Comparison of ENCODE assay signal across 13 cellular contexts in the genomic region with DNA sequence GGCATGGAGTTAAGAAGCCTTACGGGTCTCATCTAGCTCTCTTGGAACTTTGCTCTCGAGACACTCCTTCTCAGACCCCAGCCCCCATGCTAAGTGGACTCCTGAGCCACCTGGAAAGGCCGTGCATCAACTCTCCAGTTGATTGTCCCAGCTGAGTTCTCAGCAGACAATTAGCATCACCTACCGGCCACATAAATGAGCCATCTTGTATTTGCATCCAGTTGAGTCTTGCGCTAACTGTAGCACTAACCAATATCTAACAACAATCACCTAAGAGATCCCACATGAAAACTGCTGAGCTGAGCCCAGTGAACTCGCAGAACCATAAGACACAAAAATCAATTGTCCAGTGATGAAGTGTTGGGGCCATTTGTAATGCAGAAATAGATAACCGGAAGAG.
DNase-seq lines count a peak whose midpoint lies in the region; ATAC-seq and TF ChIP-seq lines count a peak whose summit lies in the region.
"Had no signal": no experiment of that assay in that cellular context is flagged by ENCODE, and none has a peak within 500 bp of the region (broad histone marks: within the 10 kb centered on the region; RNA-seq: fewer than 3 reads in every experiment).

No MANE protein-coding gene starts in this region.

- peak; percentile 41 for DNase-seq in NCI-H748 (lab: John Stamatoyannopoulos, UW; ENCODE audit: unreplicated experiment)
- DNase-seq in NCI-H748 treated with DMSO at 0.1 percent for 48 hours (lab: John Stamatoyannopoulos, UW): no peak
- DNase-seq in dedifferentiated amniotic fluid mesenchymal stem cell (ENCODE audit: extremely low spot score): no peak
- DNase-seq: CD8-positive, alpha-beta T cell; COR-L47; GM23248 had no signal

- H3K79me2 ChIP-seq in KMS-11 (ENCODE audit: insufficient read depth, low read depth) (no peaks in the 10 kb centered on the region), OCI-LY3 (ENCODE audit: low read length) (no peaks in the 10 kb centered on the region)

- no peaks in the 10 kb centered on the region for H3K27me3 Mint-ChIP-seq in stimulated activated memory B cell treated with anti-CD40 and anti-IgM and Interleukin-4, amounts not matched to agents 10 μg/mL and 1 μg/mL and 100 μg/mL, for 72 hours

- H3K9me3 Mint-ChIP-seq in stimulated activated memory B cell treated with anti-CD40 and anti-IgM and Interleukin-4, amounts not matched to agents 10 μg/mL and 1 μg/mL and 100 μg/mL, for 72 hours: peaks cover 3% of the 10 kb centered on the region
- H3K9me3 Mint-ChIP-seq: CD8-positive, alpha-beta T cell had no signal

- H3K9me3 ChIP-seq in OCI-LY3 (ENCODE audit: insufficient read depth, low read length): no peaks in the 10 kb centered on the region

- no peak for ATAC-seq in stimulated activated memory B cell treated with anti-CD40 and anti-IgM and Interleukin-4, amounts not matched to agents 10 μg/mL and 1 μg/mL and 100 μg/mL, for 72 hours
- no peak for ATAC-seq in GM18867 (IDR thresholded peaks at IDR 0.05; ENCODE audit: unreplicated experiment)
- ATAC-seq: CD8-positive, alpha-beta T cell; GM12878; HCT116 had no signal

- H3K27ac ChIP-seq in KMS-11 (no peak overlapping the region), OCI-LY3 (ENCODE audit: low read length) (no peak overlapping the region)
- H3K27ac ChIP-seq: GM23248 had no signal

- H3K4me2 ChIP-seq in KMS-11: peak overlapping the region; percentile 37; the same call in 1 of the 2 replicates
- no peak overlapping the region for H3K4me2 ChIP-seq in OCI-LY3 (ENCODE audit: low read length)

- peaks cover 30% of the 10 kb centered on the region for H3K4me1 Mint-ChIP-seq in stimulated activated memory B cell treated with anti-CD40 and anti-IgM and Interleukin-4, amounts not matched to agents 10 μg/mL and 1 μg/mL and 100 μg/mL, for 72 hours

- no peaks in the 10 kb centered on the region for H3K36me3 ChIP-seq in KMS-11 (ENCODE audit: insufficient read depth)
- no peaks in the 10 kb centered on the region for H3K36me3 ChIP-seq in OCI-LY3 (replicated peaks; ENCODE audit: low read depth, low read length)

- TF ChIP-seq CTCF in KMS-11 (conservative IDR thresholded peaks at IDR 0.05; ENCODE audit: low read depth, low read length): no peak
- peak; percentile 42 for TF ChIP-seq CTCF in OCI-LY3 (IDR thresholded peaks at IDR 0.05; ENCODE audit: low read depth, low read length)

- no peak overlapping the region for H3K4me3 ChIP-seq in KMS-11 (IDR thresholded peaks at IDR 0.05; ENCODE audit: insufficient read depth, low read depth, low read length)
- no peak overlapping the region for H3K4me3 ChIP-seq in OCI-LY3 (ENCODE audit: low read length)
- H3K4me3 ChIP-seq: GM12878, GM23248 had no signal

- H3K36me3 Mint-ChIP-seq in stimulated activated memory B cell treated with anti-CD40 and anti-IgM and Interleukin-4, amounts not matched to agents 10 μg/mL and 1 μg/mL and 100 μg/mL, for 72 hours: no peaks in the 10 kb centered on the region
- H3K36me3 Mint-ChIP-seq: CD8-positive, alpha-beta T cell had no signal

- H3K9ac ChIP-seq in KMS-11: no peak overlapping the region
- H3K9ac ChIP-seq in OCI-LY3 (ENCODE audit: low read length): no peak overlapping the region
- H3K9ac ChIP-seq: GM23248 had no signal

- H3K4me3 Mint-ChIP-seq in stimulated activated memory B cell treated with anti-CD40 and anti-IgM and Interleukin-4, amounts not matched to agents 10 μg/mL and 1 μg/mL and 100 μg/mL, for 72 hours: no peak overlapping the region
- H3K4me3 Mint-ChIP-seq: CD14-positive monocyte; CD8-positive, alpha-beta T cell had no signal

- no peaks in the 10 kb centered on the region for H4K20me1 ChIP-seq in KMS-11 (ENCODE audit: insufficient read depth)
- H4K20me1 ChIP-seq in OCI-LY3 (ENCODE audit: insufficient read depth, low read length): no peaks in the 10 kb centered on the region

- peak overlapping the region; percentile 41 for H3K27ac Mint-ChIP-seq in stimulated activated memory B cell treated with anti-CD40 and anti-IgM and Interleukin-4, amounts not matched to agents 10 μg/mL and 1 μg/mL and 100 μg/mL, for 72 hours
- H3K27ac Mint-ChIP-seq: CD8-positive, alpha-beta T cell had no signal

- H3K4me1 ChIP-seq in KMS-11 (ENCODE audit: low read depth, poor library complexity, severe bottlenecking): peaks cover 40% of the 10 kb centered on the region
- H3K4me1 ChIP-seq in OCI-LY3 (ENCODE audit: low read length): peaks cover 15% of the 10 kb centered on the region

- no peak overlapping the region for H2AFZ ChIP-seq in KMS-11 (ENCODE audit: low read depth)
- no peak overlapping the region for H2AFZ ChIP-seq in OCI-LY3 (ENCODE audit: low read depth, low read length)
- H2AFZ ChIP-seq: GM23248 had no signal

- H3K27me3 ChIP-seq in KMS-11 (ENCODE audit: insufficient read depth, low read depth) (no peaks in the 10 kb centered on the region), OCI-LY3 (ENCODE audit: low read depth, low read length) (no peaks in the 10 kb centered on the region; the same call in 1 of the 2 replicates)
